7 cellular contexts compared by ENCODE assay signal in the genomic region with DNA sequence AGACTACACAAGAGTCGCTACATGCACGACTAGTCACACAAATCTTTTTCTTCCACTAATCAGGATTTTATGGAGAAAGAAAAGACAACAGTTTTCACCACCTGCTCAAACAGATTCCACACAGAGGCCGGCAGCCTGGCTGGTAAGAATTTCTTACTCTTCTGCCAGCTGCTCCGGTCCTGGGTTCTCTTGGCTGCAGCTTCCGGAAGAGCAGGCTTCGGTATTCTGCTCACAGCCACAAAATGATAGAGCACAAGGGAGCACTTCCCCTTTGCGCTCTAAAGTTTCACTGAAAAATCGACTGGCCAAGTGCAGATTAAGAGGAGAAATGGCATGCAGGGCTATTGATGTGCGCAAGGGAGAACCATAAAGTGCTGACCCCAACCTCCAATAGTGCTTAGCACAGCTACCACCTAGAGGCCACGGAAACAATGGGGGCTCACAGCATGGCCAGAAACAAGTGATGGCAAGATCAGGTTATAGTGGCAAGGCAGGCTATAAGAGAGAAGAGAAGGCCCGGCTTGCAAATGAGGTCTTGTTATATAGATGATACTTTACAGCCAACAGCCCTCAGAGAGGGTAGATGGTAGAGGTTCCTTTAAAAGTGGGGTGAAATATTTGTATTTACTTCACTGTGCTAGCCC.
DNase-seq lines count a peak whose midpoint lies in the region; ATAC-seq, FAIRE-seq and TF ChIP-seq lines count a peak whose summit lies in the region.
"Not testable (repeated sequence)": the region's sequence is repeated elsewhere in the genome, so short reads cannot be mapped to it uniquely, and the experiment has no call there.

No MANE protein-coding gene starts in this region.

- POLR2A ChIA-PET in K562 (lab: Yijun Ruan, JAX) = not testable (repeated sequence)

- H3K9ac ChIP-seq in K562 (ENCODE audit: insufficient read depth in 1 of 2, low read depth in 2 of 2, low read length in 2 of 2) = not testable (repeated sequence)

- not testable (repeated sequence) for H3K36me3 ChIP-seq in SJCRH30; K562 (ENCODE audit: control insufficient read depth, insufficient read depth, low read length); right lobe of liver

- TF ChIP-seq EP300 in K562 (IDR thresholded peaks at IDR 0.05; ENCODE audit: low read length) = not testable (repeated sequence)

- ATAC-seq in GM18511 (IDR thresholded peaks at IDR 0.05; ENCODE audit: unreplicated experiment) = peak; percentile 99
- peak; percentile 95 for ATAC-seq in GM21423 (IDR thresholded peaks at IDR 0.05; ENCODE audit: unreplicated experiment)
- ATAC-seq in HG03045 (IDR thresholded peaks at IDR 0.05; ENCODE audit: unreplicated experiment) = peak; percentile 95
- ATAC-seq in K562 = not testable (repeated sequence)
- ATAC-seq in right lobe of liver = peak; percentile 37 to 73 (median 60)

- not testable (repeated sequence) for H3K4me2 ChIP-seq in K562 (ENCODE audit: insufficient read depth, low read length)

- 6% methylated on average over 7 of the region's 11 CpGs for WGBS in K562 (ENCODE audit: insufficient coverage, low coverage, missing lambda C conversion rate)
- WGBS in right lobe of liver (ENCODE audit: insufficient coverage, low coverage, low lambda C conversion rate, missing lambda C conversion rate) = 64% methylated on average over 7 of the region's 11 CpGs

- H3K27me3 ChIP-seq in SJCRH30; K562 (ENCODE audit: control insufficient read depth in 2 of 2, insufficient read depth in 2 of 2, low read length in 2 of 2); right lobe of liver: not testable (repeated sequence)

- peak; percentile 65 for FAIRE-seq in K562 (lab: Jason Lieb, UNC)

- H4K20me1 ChIP-seq in K562 (replicated peaks; ENCODE audit: control insufficient read depth, insufficient read depth, low read length) = not testable (repeated sequence)

- DNase-seq in LNCaP clone FGC (ENCODE audit: low read depth); K562 (ENCODE audit: extremely low read depth in 1 of 4, low spot score in 3 of 4); right lobe of liver: not testable (repeated sequence)
- peak; percentile 74 to 78 for DNase-seq in SJCRH30

- H3K9me1 ChIP-seq in K562 (ENCODE audit: control insufficient read depth, insufficient read depth, low read length) = not testable (repeated sequence)

- H3K27ac ChIP-seq in SJCRH30 = peak overlapping the region; percentile 83
- H3K27ac ChIP-seq in K562 (ENCODE audit: extremely low read depth, low read depth, low read length); right lobe of liver: not testable (repeated sequence)

- not testable (repeated sequence) for BruUV-seq in K562 (replicated peaks; lab: Mats Ljungman, UMichigan)

- TF ChIP-seq CTCF in LNCaP clone FGC (IDR thresholded peaks at IDR 0.05; ENCODE audit: control insufficient read depth, extremely low read depth, insufficient read depth); K562 (IDR thresholded peaks at IDR 0.05 in 2 of 3, conservative IDR thresholded peaks at IDR 0.05 in 1 of 3; ENCODE audit: insufficient read depth in 2 of 3, low read depth in 1 of 3, low read length in 3 of 3); right lobe of liver (IDR thresholded peaks at IDR 0.05): not testable (repeated sequence)

- H3K4me1 ChIP-seq in SJCRH30; K562 (replicated peaks in 1 of 2; ENCODE audit: control insufficient read depth in 2 of 2, insufficient read depth in 2 of 2, low read length in 2 of 2); right lobe of liver: not testable (repeated sequence)

- not testable (repeated sequence) for H3K9me3 ChIP-seq in SJCRH30 (replicated peaks); K562 (replicated peaks; ENCODE audit: control insufficient read depth, insufficient read depth, low read depth, low read length); right lobe of liver

- CTCF ChIA-PET in K562 (lab: Yijun Ruan, JAX; ENCODE audit: low intra/inter-chr PET ratio) = not testable (repeated sequence)

- intact Hi-C loops in K562 (cut with micrococcal nuclease) = loop anchor here (10.0 kb wide), 1 partner anchor 630 kb away; no protein-coding TSS in a partner anchor
- intact Hi-C loops in right lobe of liver (cut with DNase I) = not testable (repeated sequence)

- in situ Hi-C loops in K562 (cut with MboI) = loop anchor here (5.0 kb wide), 1 partner anchor 462 kb away; no protein-coding TSS in a partner anchor

- H3K79me2 ChIP-seq in K562 (ENCODE audit: control insufficient read depth, insufficient read depth, low read length) = not testable (repeated sequence)

- not testable (repeated sequence) for H2AFZ ChIP-seq in K562 (ENCODE audit: low read depth, low read length)

- H3K4me3 ChIP-seq in LNCaP clone FGC (ENCODE audit: low read depth, low read length) (0 out of 2 replicates have a peak overlapping the region, but pooled peaks have one; percentile 3), SJCRH30 (peak overlapping the region; percentile 50)
- not testable (repeated sequence) for H3K4me3 ChIP-seq in K562, right lobe of liver

- TF ChIP-seq RAD21 in K562 (CRISPR knock-in tag; conservative IDR thresholded peaks at IDR 0.05 in 1 of 2, IDR thresholded peaks at IDR 0.05 in 1 of 2) = not testable (repeated sequence)

- not testable (repeated sequence) for TF ChIP-seq POLR2A in K562 (conservative IDR thresholded peaks at IDR 0.05); right lobe of liver (IDR thresholded peaks at IDR 0.05)
